Comparison of ENCODE assay signal across 12 cellular contexts in genomic region chr19:1992759-1993260, GRCh38. TPM values are rescaled to one million over a fixed set of nuclear protein-coding genes. Genes with fewer than 3 reads are reported as not detected.
DNase-seq lines count a peak whose midpoint lies in the region; ATAC-seq, FAIRE-seq and TF ChIP-seq lines count a peak whose summit lies in the region.
"Had no signal": no experiment of that assay in that cellular context is flagged by ENCODE, and none has a peak within 500 bp of the region (broad histone marks: within the 10 kb centered on the region; RNA-seq: fewer than 3 reads in every experiment).

No MANE protein-coding gene starts in this region.

- H3K4me1 Mint-ChIP-seq in activated CD4-positive, alpha-beta T cell treated with anti-CD3 and anti-CD28 coated beads, Interleukin-2, amount 10 ng/mL, durations not matched to agents 7 days and 5 days, result no peaks in the 10 kb centered on the region
- H3K4me1 Mint-ChIP-seq in activated naive CD8-positive, alpha-beta T cell treated with anti-CD3 and anti-CD28 coated beads, Interleukin-2, amount 50 U/mL, for 24 hours, result no peaks in the 10 kb centered on the region

- H3K27me3 Mint-ChIP-seq in activated CD4-positive, alpha-beta T cell treated with anti-CD3 and anti-CD28 coated beads, Interleukin-2, amount 10 ng/mL, durations not matched to agents 7 days and 5 days, result no peaks in the 10 kb centered on the region
- no peaks in the 10 kb centered on the region for H3K27me3 Mint-ChIP-seq in activated naive CD8-positive, alpha-beta T cell treated with anti-CD3 and anti-CD28 coated beads, Interleukin-2, amount 50 U/mL, for 24 hours
- H3K27me3 Mint-ChIP-seq: T-cell had no signal

- no peaks in the 10 kb centered on the region for H3K9me3 Mint-ChIP-seq in activated CD4-positive, alpha-beta T cell treated with anti-CD3 and anti-CD28 coated beads, Interleukin-2, amount 10 ng/mL, durations not matched to agents 7 days and 5 days
- H3K9me3 Mint-ChIP-seq in activated naive CD8-positive, alpha-beta T cell treated with anti-CD3 and anti-CD28 coated beads, Interleukin-2, amount 50 U/mL, for 24 hours, result no peaks in the 10 kb centered on the region
- H3K9me3 Mint-ChIP-seq: T-cell had no signal

- H3K79me2 ChIP-seq in HCT116 (ENCODE audit: insufficient read depth, low read length), result no peaks in the 10 kb centered on the region

- intact Hi-C loops in HCT116 (cut with micrococcal nuclease), result no loop called here

- DNase-seq in activated CD4-positive, alpha-beta T cell treated with anti-CD3 and anti-CD28 coated beads, Interleukin-2, amount 10 ng/mL, durations not matched to agents 7 days and 5 days, result peak; percentile 12
- DNase-seq in activated CD4-positive, alpha-beta T cell treated with anti-CD3 and anti-CD28 coated beads, Interleukin-2, amount 50 U/mL, for 4 hours, result no peak
- no peak for DNase-seq in HCT116 (ENCODE audit: low read depth, low spot score)
- DNase-seq in activated naive CD8-positive, alpha-beta T cell treated with anti-CD3 and anti-CD28 coated beads, Interleukin-2, amount 50 U/mL, for 24 hours, result peak; percentile 30
- peak; percentile 19 for DNase-seq in small intestine
- DNase-seq in activated CD4-positive, CD25-positive, alpha-beta regulatory T cell treated with anti-CD3 and anti-CD28 coated beads, Interleukin-2, amount 50 U/mL, for 72 hours, result no peak
- DNase-seq: amygdala, NCI-H2029 treated with DMSO at 0.1 percent for 48 hours had no signal

- no peak overlapping the region for H3K4me2 ChIP-seq in HCT116 (ENCODE audit: low read length)

- RAD21 ChIA-PET in HCT116 (lab: Charles Lee; ENCODE audit: low non-redundant PET in 1 of 2, low total read pairs in 2 of 2, uncharacterized antibody in 2 of 2, unreplicated experiment in 2 of 2), result no interaction called here

- ATAC-seq in HCT116 (peak; percentile 73), gastroesophageal sphincter (no peak), HG02678 (IDR thresholded peaks at IDR 0.05; ENCODE audit: unreplicated experiment) (no peak)
- ATAC-seq in activated naive CD8-positive, alpha-beta T cell treated with anti-CD3 and anti-CD28 coated beads, Interleukin-2, amount 50 U/mL, for 24 hours, result no peak
- ATAC-seq: T-cell had no signal

- CTCF ChIA-PET in activated CD4-positive, alpha-beta T cell treated with anti-CD3 and anti-CD28 coated beads, Interleukin-2, amount 10 ng/mL, durations not matched to agents 7 days and 5 days (lab: Charles Lee), result interaction anchor here (0.8 kb wide), 1 partner anchor 11 kb away, joined by 3 read pairs; no protein-coding TSS in a partner anchor
- CTCF ChIA-PET in HCT116 (lab: Charles Lee), result no interaction called here

- no peak overlapping the region for H3K27ac ChIP-seq in HCT116 (ENCODE audit: low read depth, low read length)
- H3K27ac ChIP-seq in small intestine (ENCODE audit: low read depth in 1 of 2, low read length in 1 of 2), result no peak overlapping the region
- H3K27ac ChIP-seq in gastroesophageal sphincter, result no peak overlapping the region

- H2AFZ ChIP-seq in HCT116 (ENCODE audit: low read depth, low read length, poor library complexity, severe bottlenecking), result no peak overlapping the region

- H3K4me3 ChIP-seq in HCT116 (replicated peaks in 1 of 2; ENCODE audit: low read depth in 1 of 2, low read length in 2 of 2) (no peak overlapping the region), small intestine (ENCODE audit: low read depth in 1 of 2, low read length in 2 of 2) (no peak overlapping the region), gastroesophageal sphincter (no peak overlapping the region)

- FAIRE-seq in small intestine (lab: Jason Lieb, UNC), result no peak
- FAIRE-seq: urothelium cell line had no signal

- no peak overlapping the region for H3K9ac ChIP-seq in HCT116 (ENCODE audit: low read length)

- H3K9me3 ChIP-seq in HCT116 (ENCODE audit: control insufficient read depth in 1 of 2, insufficient read depth in 1 of 2, low read depth in 1 of 2, low read length in 2 of 2) (peaks cover 0 to 4% of the 10 kb centered on the region in 2 experiments; a peak in 1 of 4 replicates), small intestine (ENCODE audit: control insufficient read depth, low read depth) (no peaks in the 10 kb centered on the region), gastroesophageal sphincter (no peaks in the 10 kb centered on the region)

- no peaks in the 10 kb centered on the region for H3K9me2 ChIP-seq in HCT116 (ENCODE audit: insufficient read depth)

- TF ChIP-seq RAD21 in HCT116 (IDR thresholded peaks at IDR 0.05; ENCODE audit: low read depth), result no peak

- H3K27me3 ChIP-seq in HCT116 (ENCODE audit: insufficient read depth, low read length) (no peaks in the 10 kb centered on the region), small intestine (ENCODE audit: control insufficient read depth in 2 of 2, insufficient read depth in 2 of 2, low read length in 2 of 2) (no peaks in the 10 kb centered on the region), gastroesophageal sphincter (no peaks in the 10 kb centered on the region)

- 82 to 88% (median 86%) methylated on average over 37 to 44 of the region's 44 CpGs for WGBS in small intestine, 3 donors
- 95% methylated on average over 4 of the region's 44 CpGs; no CpG with 5 or more reads in 1 of the 2 donors for WGBS in gastroesophageal sphincter (ENCODE audit: low coverage in 1 of 2), 2 donors

- no peak overlapping the region for H3K4me3 Mint-ChIP-seq in activated CD4-positive, alpha-beta T cell treated with anti-CD3 and anti-CD28 coated beads, Interleukin-2, amount 10 ng/mL, durations not matched to agents 7 days and 5 days
- H3K4me3 Mint-ChIP-seq in activated naive CD8-positive, alpha-beta T cell treated with anti-CD3 and anti-CD28 coated beads, Interleukin-2, amount 50 U/mL, for 24 hours, result no peak overlapping the region
- H3K4me3 Mint-ChIP-seq: T-cell had no signal

- H3K36me3 Mint-ChIP-seq in activated CD4-positive, alpha-beta T cell treated with anti-CD3 and anti-CD28 coated beads, Interleukin-2, amount 10 ng/mL, durations not matched to agents 7 days and 5 days (ENCODE audit: low read depth), result peaks cover 28% of the 10 kb centered on the region
- H3K36me3 Mint-ChIP-seq in activated naive CD8-positive, alpha-beta T cell treated with anti-CD3 and anti-CD28 coated beads, Interleukin-2, amount 50 U/mL, for 24 hours (ENCODE audit: low read depth), result peaks cover 6% of the 10 kb centered on the region

- TF ChIP-seq EP300 in gastroesophageal sphincter (IDR thresholded peaks at IDR 0.05), result no peak

- POLR2A ChIA-PET in activated CD4-positive, alpha-beta T cell treated with anti-CD3 and anti-CD28 coated beads, Interleukin-2, amount 10 ng/mL, durations not matched to agents 7 days and 5 days (lab: Charles Lee), result no interaction called here
- POLR2A ChIA-PET in HCT116 (lab: Charles Lee), result no interaction called here

- H3K27ac Mint-ChIP-seq in activated CD4-positive, alpha-beta T cell treated with anti-CD3 and anti-CD28 coated beads, Interleukin-2, amount 10 ng/mL, durations not matched to agents 7 days and 5 days, result no peak overlapping the region
- no peak overlapping the region for H3K27ac Mint-ChIP-seq in activated naive CD8-positive, alpha-beta T cell treated with anti-CD3 and anti-CD28 coated beads, Interleukin-2, amount 50 U/mL, for 24 hours

- H4K20me1 ChIP-seq in HCT116 (ENCODE audit: insufficient read depth), result no peaks in the 10 kb centered on the region

- H3K4me1 ChIP-seq in HCT116 (ENCODE audit: control insufficient read depth in 1 of 2, insufficient read depth in 2 of 2, low read length in 2 of 2) (peaks cover 0 to 4% of the 10 kb centered on the region in 2 experiments; a peak in 1 of 4 replicates), small intestine (ENCODE audit: control insufficient read depth in 2 of 2, insufficient read depth in 1 of 2, low read depth in 1 of 2, low read length in 1 of 2) (no peaks in the 10 kb centered on the region), gastroesophageal sphincter (no peaks in the 10 kb centered on the region)

- no peak for TF ChIP-seq CTCF in HCT116 (IDR thresholded peaks at IDR 0.05 in 2 of 3, conservative IDR thresholded peaks at IDR 0.05 in 1 of 3; ENCODE audit: borderline replicate concordance in 1 of 3, insufficient read depth in 1 of 3, low read depth in 2 of 3, low read length in 2 of 3)
- TF ChIP-seq CTCF in gastroesophageal sphincter (IDR thresholded peaks at IDR 0.05), result no peak

- BruUV-seq in HCT116 (replicated peaks; lab: Mats Ljungman, UMichigan), result no TSS peak

- peaks cover 14 to 28% of the 10 kb centered on the region in 2 experiments for H3K36me3 ChIP-seq in HCT116 (ENCODE audit: control insufficient read depth in 1 of 2, insufficient read depth in 2 of 2, low read length in 2 of 2)
- H3K36me3 ChIP-seq in small intestine (ENCODE audit: control insufficient read depth in 2 of 2, insufficient read depth in 2 of 2, low read length in 2 of 2), result peaks cover 9 to 19% of the 10 kb centered on the region in 2 donors
- peaks cover 0 to 92% of the 10 kb centered on the region in 2 donors for H3K36me3 ChIP-seq in gastroesophageal sphincter

- TF ChIP-seq POLR2A in HCT116 (IDR thresholded peaks at IDR 0.05; ENCODE audit: borderline replicate concordance, extremely low read depth, insufficient read depth, insufficient read length) (no peak), gastroesophageal sphincter (IDR thresholded peaks at IDR 0.05) (no peak)

RNA-seq across cellular contexts. Expression of gene BTBD2, which starts 22.7 kb away (rescaled TPM):
- 10 to 100 TPM; 61.3 to 66.3 TPM for total RNA-seq in activated CD4-positive, alpha-beta T cell treated with anti-CD3 and anti-CD28 coated beads, Interleukin-2, amount 10 ng/mL, durations not matched to agents 7 days and 5 days
- total RNA-seq in HCT116 (2021; ENCODE audit: unreplicated experiment), result 112 TPM
- 136 and 158 TPM in 2 replicates for polyA plus RNA-seq in HCT116 (2012)
- polyA plus RNA-seq in small intestine, result 10 to 100 TPM; 32.7 to 60.9 (median 45.2) TPM
- 100 to 1,000 TPM in 1 of 4 donors, 10 to 100 TPM in 3; 44.0 to 125 (median 59.9) TPM for total RNA-seq in gastroesophageal sphincter

RNA-seq across cellular contexts. Expression of gene CSNK1G2, which starts 51.8 kb away (rescaled TPM):
- 100 to 1,000 TPM; 112 to 119 TPM for total RNA-seq in activated CD4-positive, alpha-beta T cell treated with anti-CD3 and anti-CD28 coated beads, Interleukin-2, amount 10 ng/mL, durations not matched to agents 7 days and 5 days
- total RNA-seq in HCT116 (2021; ENCODE audit: unreplicated experiment), result 97.9 TPM
- polyA plus RNA-seq in HCT116 (2012), result 90.6 and 114 TPM in 2 replicates
- polyA plus RNA-seq in small intestine, result 10 to 100 TPM; 31.3 to 52.8 (median 35.7) TPM
- total RNA-seq in gastroesophageal sphincter, result 10 to 100 TPM; 40.4 to 57.4 (median 46.2) TPM

RNA-seq across cellular contexts. Expression of gene MKNK2, which starts 58.2 kb away (rescaled TPM):
- total RNA-seq in activated CD4-positive, alpha-beta T cell treated with anti-CD3 and anti-CD28 coated beads, Interleukin-2, amount 10 ng/mL, durations not matched to agents 7 days and 5 days, result 100 to 1,000 TPM; 198 to 228 TPM
- total RNA-seq in HCT116 (2021; ENCODE audit: unreplicated experiment) (271 TPM), gastroesophageal sphincter (100 to 1,000 TPM in 3 of 4 donors, 10 to 100 TPM in 1; 98.4 to 195 (median 173) TPM)
- polyA plus RNA-seq in HCT116 (2012), result 225 and 297 TPM in 2 replicates
- 10 to 100 TPM; 47.6 to 97.7 (median 80.1) TPM for polyA plus RNA-seq in small intestine

Comparison
In these comparisons a context has a peak if more than half of its experiments do, and no peak if none do; other contexts are left out.
1. DNase-seq: peak in activated CD4-positive, alpha-beta T cell treated with anti-CD3 and anti-CD28 coated beads, Interleukin-2, amount 10 ng/mL, durations not matched to agents 7 days and 5 days (single experiment), activated naive CD8-positive, alpha-beta T cell treated with anti-CD3 and anti-CD28 coated beads, Interleukin-2, amount 50 U/mL, for 24 hours (single experiment) and small intestine (single experiment); none in activated CD4-positive, alpha-beta T cell treated with anti-CD3 and anti-CD28 coated beads, Interleukin-2, amount 50 U/mL, for 4 hours (0 of 2), HCT116 (single experiment) and activated CD4-positive, CD25-positive, alpha-beta regulatory T cell treated with anti-CD3 and anti-CD28 coated beads, Interleukin-2, amount 50 U/mL, for 72 hours (single experiment).